In genomic region chr17:51035436-51035835, GRCh38 we compare ENCODE assay signal across 12 cellular contexts.
A peak's percentile ranks its signal among the peaks of the same experiment; 100 is the strongest.
DNase-seq lines count a peak whose midpoint lies in the region; ATAC-seq, FAIRE-seq and TF ChIP-seq lines count a peak whose summit lies in the region.
"Had no signal": no experiment of that assay in that cellular context is flagged by ENCODE, and none has a peak within 500 bp of the region (broad histone marks: within the 10 kb centered on the region; RNA-seq: fewer than 3 reads in every experiment).

No MANE protein-coding gene starts in this region.

- H2BK12ac ChIP-seq in H1 (ENCODE audit: low read depth, low read length) (no peak overlapping the region), neuronal stem cell (ENCODE audit: low read length) (no peak overlapping the region)

- H3K4me1 ChIP-seq in MM.1S (ENCODE audit: low read length) = peaks cover 12% of the 10 kb centered on the region
- peaks cover 0 to 5% (median 0%) of the 10 kb centered on the region in 4 experiments; a peak in 2 of 7 replicates for H3K4me1 ChIP-seq in H1 (replicated peaks in 1 of 4; ENCODE audit: control insufficient read depth in 3 of 4, insufficient read depth in 4 of 4, low read length in 3 of 4)
- H3K4me1 ChIP-seq in neuronal stem cell (ENCODE audit: control insufficient read depth in 2 of 2, insufficient read depth in 1 of 2, low read depth in 1 of 2, low read length in 2 of 2) = peaks cover 12 to 21% of the 10 kb centered on the region in 2 donors

- no peak for TF ChIP-seq RAD21 in H1 (IDR thresholded peaks at IDR 0.05 in 1 of 2, conservative IDR thresholded peaks at IDR 0.05 in 1 of 2; ENCODE audit: low read depth in 2 of 2, low read length in 2 of 2)

- H3K79me1 ChIP-seq in H1 (ENCODE audit: low read depth, low read length) (no peaks in the 10 kb centered on the region; the same call in 1 of the 2 replicates), neuronal stem cell (ENCODE audit: low read depth, low read length) (no peaks in the 10 kb centered on the region)

- H3K36me3 ChIP-seq in MM.1S (replicated peaks; ENCODE audit: insufficient read depth, low read length) (no peaks in the 10 kb centered on the region), H1 (ENCODE audit: control insufficient read depth in 2 of 4, insufficient read depth in 4 of 4, low read length in 3 of 4) (peaks cover 0 to 6% (median 0%) of the 10 kb centered on the region in 4 experiments; a peak in 2 of 8 replicates), neuronal stem cell (replicated peaks in 1 of 2; ENCODE audit: control insufficient read depth in 2 of 2, insufficient read depth in 2 of 2, low read length in 2 of 2) (peaks cover 0 to 92% of the 10 kb centered on the region in 2 donors)

- H3K4me3 ChIP-seq in MM.1S (ENCODE audit: low read length) = no peak overlapping the region
- H3K4me3 ChIP-seq in H1 (ENCODE audit: extremely low read depth in 1 of 4, insufficient read depth in 2 of 4, low read depth in 3 of 4, low read length in 4 of 4) = no peak overlapping the region
- no peak overlapping the region for H3K4me3 ChIP-seq in neuronal stem cell (ENCODE audit: low read length in 2 of 2)
- H3K4me3 ChIP-seq: MG63 had no signal

- H2BK20ac ChIP-seq in H1 (ENCODE audit: low read length) = no peak overlapping the region

- no peaks in the 10 kb centered on the region for H3K23me2 ChIP-seq in H1 (ENCODE audit: low read depth, low read length)

- 0 out of 2 replicates have a peak overlapping the region, but pooled peaks have one; percentile 2 for H3K27ac ChIP-seq in MM.1S (ENCODE audit: low read length)
- no peak overlapping the region for H3K27ac ChIP-seq in H1 (ENCODE audit: low read depth, low read length)
- H3K27ac ChIP-seq in neuronal stem cell (replicated peaks; ENCODE audit: low read length) = no peak overlapping the region

- H2AFZ ChIP-seq in MM.1S (ENCODE audit: low read length) (no peak overlapping the region), H1 (ENCODE audit: low read length) (no peak overlapping the region), neuronal stem cell (ENCODE audit: low read length) (no peak overlapping the region)

- FAIRE-seq in H1 (lab: Jason Lieb, UNC) (no peak), HTR-8/SVneo (lab: Jason Lieb, UNC) (no peak)

- no peak overlapping the region for H3K14ac ChIP-seq in H1 (ENCODE audit: insufficient read length)
- H3K14ac ChIP-seq in neuronal stem cell (ENCODE audit: low read length) = no peak overlapping the region

- no peak overlapping the region for H3K56ac ChIP-seq in H1 (replicated peaks; ENCODE audit: insufficient read length, low read depth, low read length)

- H3K9ac ChIP-seq in MM.1S (ENCODE audit: low read length) (no peak overlapping the region), H1 (replicated peaks in 1 of 4; ENCODE audit: extremely low read depth in 1 of 4, low read depth in 3 of 4, low read length in 3 of 4) (no peak overlapping the region), neuronal stem cell (ENCODE audit: low read depth, low read length, poor library complexity) (no peak overlapping the region)

- no peaks in the 10 kb centered on the region for H3K9me3 ChIP-seq in MM.1S (replicated peaks; ENCODE audit: insufficient read depth, low read length)
- H3K9me3 ChIP-seq in H1 (ENCODE audit: insufficient read depth in 2 of 2, low read depth in 1 of 2, low read length in 1 of 2) = no peaks in the 10 kb centered on the region
- no peaks in the 10 kb centered on the region for H3K9me3 ChIP-seq in neuronal stem cell (replicated peaks in 1 of 2; ENCODE audit: control insufficient read depth in 2 of 2, insufficient read depth in 1 of 2, low read depth in 1 of 2, low read length in 2 of 2)
- H3K9me3 ChIP-seq: MG63 had no signal

- 0 out of 2 replicates have a peak, but pooled peaks cover 5% of the 10 kb centered on the region for H3F3A ChIP-seq in MM.1S (ENCODE audit: insufficient read depth, low read length)

- no peaks in the 10 kb centered on the region for H4K20me1 ChIP-seq in MM.1S (ENCODE audit: insufficient read depth, low read length)
- H4K20me1 ChIP-seq in H1 (replicated peaks in 1 of 2; ENCODE audit: control insufficient read depth in 1 of 2, insufficient read depth in 2 of 2, low read length in 2 of 2) = no peaks in the 10 kb centered on the region

- TF ChIP-seq CTCF in MM.1S (IDR thresholded peaks at IDR 0.05; ENCODE audit: low read length) (no peak), H1 (IDR thresholded peaks at IDR 0.05; ENCODE audit: control extremely low read depth in 1 of 3, insufficient read depth in 1 of 3, low read depth in 1 of 3, low read length in 3 of 3) (no peak)

- no peak for ATAC-seq in GM21360 (IDR thresholded peaks at IDR 0.05; ENCODE audit: unreplicated experiment)
- ATAC-seq: left colon, T-cell had no signal

- no peak for TF ChIP-seq POLR2A in H1 (IDR thresholded peaks at IDR 0.05; ENCODE audit: control extremely low read depth in 1 of 2, low read depth in 2 of 2, low read length in 2 of 2)

- H3K4ac ChIP-seq in H1 (replicated peaks; ENCODE audit: insufficient read length, low read depth, low read length) = no peak overlapping the region
- no peak overlapping the region for H3K4ac ChIP-seq in neuronal stem cell (ENCODE audit: low read length)

- CTCF ChIA-PET in H1 (lab: Charles Lee; ENCODE audit: partially characterized antibody) = interaction anchor here (0.6 to 3.1 kb wide), 4 partner anchors 10 to 35 kb away, joined by 3 to 7 read pairs (median 4); no protein-coding TSS in a partner anchor

- H3K23ac ChIP-seq in H1 (ENCODE audit: insufficient read length) (no peak overlapping the region), neuronal stem cell (ENCODE audit: low read depth, low read length, poor library complexity) (no peak overlapping the region)

- H4K8ac ChIP-seq in H1 (ENCODE audit: extremely low read depth, insufficient read depth, low read length) (no peak overlapping the region), neuronal stem cell (ENCODE audit: low read depth, low read length) (no peak overlapping the region)

- no peak overlapping the region for H2BK15ac ChIP-seq in H1 (ENCODE audit: low read length)
- no peak overlapping the region for H2BK15ac ChIP-seq in neuronal stem cell (ENCODE audit: low read length)

- TF ChIP-seq EP300 in H1 (IDR thresholded peaks at IDR 0.05; ENCODE audit: borderline replicate concordance in 1 of 2, low read depth in 2 of 2, low read length in 2 of 2) = no peak

- H4K91ac ChIP-seq in H1 (replicated peaks; ENCODE audit: insufficient read length, low read length) (no peak overlapping the region), neuronal stem cell (ENCODE audit: low read depth, low read length, poor library complexity) (no peak overlapping the region)

- H2AK5ac ChIP-seq in H1 (ENCODE audit: low read depth, low read length) (no peak overlapping the region), neuronal stem cell (ENCODE audit: low read depth, low read length) (no peak overlapping the region)

- peak; percentile 10 for DNase-seq in CD1c-positive myeloid dendritic cell (ENCODE audit: extremely low spot score)
- DNase-seq in MM.1S = peak; percentile 17
- DNase-seq in H1 (ENCODE audit: low read depth in 1 of 2, low spot score in 2 of 2) = no peak
- DNase-seq in neuronal stem cell (ENCODE audit: low spot score) = peak; percentile 39
- DNase-seq in iPS-NIHi11 (ENCODE audit: low spot score) = no peak
- no peak for DNase-seq in cerebellum (ENCODE audit: low spot score)
- no peak for DNase-seq in HTR-8/SVneo (ENCODE audit: insufficient read length, low spot score)
- DNase-seq: left colon; MG63; stimulated activated CD4-positive, alpha-beta T cell treated with anti-CD3 and anti-CD28 coated beads, Interleukin-4, amount 100 ng/mL, for 24 hours; T-cell had no signal

- H3K9me2 ChIP-seq in MM.1S (replicated peaks; ENCODE audit: insufficient read depth, low read length) = no peaks in the 10 kb centered on the region

- no peaks in the 10 kb centered on the region for H3K27me3 ChIP-seq in MM.1S (replicated peaks; ENCODE audit: insufficient read depth, low read length)
- no peaks in the 10 kb centered on the region for H3K27me3 ChIP-seq in H1 (replicated peaks in 1 of 4; ENCODE audit: control insufficient read depth in 3 of 4, extremely low read depth in 1 of 4, insufficient read depth in 3 of 4, low read length in 3 of 4)
- no peaks in the 10 kb centered on the region for H3K27me3 ChIP-seq in neuronal stem cell (ENCODE audit: control insufficient read depth in 3 of 3, insufficient read depth in 3 of 3, low read depth in 1 of 3, low read length in 3 of 3)
- H3K27me3 ChIP-seq: MG63 had no signal

- POLR2A ChIA-PET in H1 (lab: Charles Lee; ENCODE audit: partially characterized antibody) = interaction anchor here (0.9 to 1.7 kb wide), 3 partner anchors 11 to 51 kb away, joined by 4 to 9 read pairs (median 4); no protein-coding TSS in a partner anchor

- no peaks in the 10 kb centered on the region for H3K79me2 ChIP-seq in MM.1S (ENCODE audit: low read length)
- H3K79me2 ChIP-seq in H1 (ENCODE audit: control insufficient read depth in 1 of 2, insufficient read depth in 2 of 2, low read length in 2 of 2) = no peaks in the 10 kb centered on the region

- H2BK120ac ChIP-seq in H1 (replicated peaks; ENCODE audit: low read depth, low read length) (no peak overlapping the region), neuronal stem cell (ENCODE audit: low read depth, low read length) (no peak overlapping the region)

- H3K4me2 ChIP-seq in MM.1S (ENCODE audit: low read depth, low read length) (no peak overlapping the region), H1 (ENCODE audit: insufficient read depth in 1 of 2, low read depth in 2 of 2, low read length in 2 of 2) (no peak overlapping the region), neuronal stem cell (ENCODE audit: insufficient read depth, low read length, poor library complexity, severe bottlenecking) (no peak overlapping the region)

- no peak overlapping the region for H3K18ac ChIP-seq in H1 (ENCODE audit: extremely low read depth, low read length)
- H3K18ac ChIP-seq in neuronal stem cell (ENCODE audit: low read length) = no peak overlapping the region

- no peak overlapping the region for H2BK5ac ChIP-seq in H1 (ENCODE audit: low read depth, low read length)
- no peak overlapping the region for H2BK5ac ChIP-seq in neuronal stem cell (ENCODE audit: low read length)

- no peak overlapping the region for H4K5ac ChIP-seq in H1 (ENCODE audit: insufficient read length, low read depth, low read length)

TF ChIP-seq in H1, 55 proteins besides CTCF, POLR2A, EP300 and RAD21:
- no peak for TF ChIP-seq NANOG (IDR thresholded peaks at IDR 0.05; ENCODE audit: insufficient read depth, low read depth, low read length, poor library complexity, severe bottlenecking)
- peak; percentile 31; the same call in 1 of the 2 replicates for TF ChIP-seq TEAD4 (IDR thresholded peaks at IDR 0.05; ENCODE audit: low read depth, low read length)
- TF ChIP-seq JUND (IDR thresholded peaks at IDR 0.05; ENCODE audit: low read length) = no peak
- TF ChIP-seq POU5F1 (IDR thresholded peaks at IDR 0.05; ENCODE audit: low read depth, low read length) = no peak

Comparison
In these comparisons a context has a peak if more than half of its experiments do, and no peak if none do; other contexts are left out.
1. DNase-seq: peak in CD1c-positive myeloid dendritic cell (single experiment), MM.1S (single experiment) and neuronal stem cell (single experiment); none in H1 (0 of 2), iPS-NIHi11 (single experiment), cerebellum (single experiment) and HTR-8/SVneo (single experiment).